1 cellular context compared by ENCODE assay signal in the genomic region with DNA sequence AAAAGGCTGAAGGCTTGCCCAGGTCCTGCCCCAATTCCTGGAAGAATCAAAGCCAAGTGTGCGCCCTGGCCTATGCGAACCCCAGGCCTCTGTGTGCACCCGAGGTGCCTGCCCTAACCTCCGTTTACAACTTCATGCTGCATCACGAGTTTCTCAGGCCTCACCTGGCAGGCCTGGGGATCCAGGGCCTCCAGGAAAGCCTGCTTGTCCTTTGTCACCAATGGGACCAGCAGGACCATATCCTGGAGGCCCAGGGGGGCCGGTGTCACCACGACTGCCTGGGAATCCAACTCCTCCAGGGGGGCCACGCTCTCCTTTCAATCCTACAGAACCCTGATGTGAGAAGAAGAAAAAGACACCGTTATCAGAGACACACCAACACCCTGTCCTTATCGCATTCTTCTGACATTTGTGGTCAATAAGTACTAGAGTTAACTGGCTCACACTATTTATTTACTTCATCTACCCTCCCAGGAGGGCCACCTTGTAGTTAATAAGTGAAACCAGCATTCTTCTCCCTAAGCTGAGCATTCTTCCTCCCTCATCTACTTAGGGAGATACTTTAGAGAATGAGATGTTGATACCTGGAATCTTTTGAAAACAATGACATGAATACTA.
TF ChIP-seq lines count a peak whose summit lies in the region.

No MANE protein-coding gene starts in this region.

TF ChIP-seq in IMR-90, 13 proteins besides CTCF, POLR2A, EP300 and RAD21 (continued from another document):
- TF ChIP-seq, protein P1, sequence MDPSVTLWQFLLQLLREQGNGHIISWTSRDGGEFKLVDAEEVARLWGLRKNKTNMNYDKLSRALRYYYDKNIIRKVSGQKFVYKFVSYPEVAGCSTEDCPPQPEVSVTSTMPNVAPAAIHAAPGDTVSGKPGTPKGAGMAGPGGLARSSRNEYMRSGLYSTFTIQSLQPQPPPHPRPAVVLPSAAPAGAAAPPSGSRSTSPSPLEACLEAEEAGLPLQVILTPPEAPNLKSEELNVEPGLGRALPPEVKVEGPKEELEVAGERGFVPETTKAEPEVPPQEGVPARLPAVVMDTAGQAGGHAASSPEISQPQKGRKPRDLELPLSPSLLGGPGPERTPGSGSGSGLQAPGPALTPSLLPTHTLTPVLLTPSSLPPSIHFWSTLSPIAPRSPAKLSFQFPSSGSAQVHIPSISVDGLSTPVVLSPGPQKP (IDR thresholded peaks at IDR 0.05; ENCODE audit: borderline replicate concordance, low read depth, low read length), result no peak
TF ChIP-seq in IMR-90: peak in this region for 0.
